Comparison of ENCODE assay signal across 1 cellular context in genomic region chr5:81207009-81207408, GRCh38.
TF ChIP-seq lines count a peak whose summit lies in the region.

No MANE protein-coding gene starts in this region.

TF ChIP-seq in HEK293, 187 proteins besides CTCF, POLR2A, EP300 and RAD21 (continued from another document):
- TF ChIP-seq SCRT1 (tag by site-specific recombination; IDR thresholded peaks at IDR 0.05; ENCODE audit: borderline replicate concordance) (no peak), ZNF133 (tag by site-specific recombination; IDR thresholded peaks at IDR 0.05) (no peak), ZNF843 (tag by site-specific recombination; IDR thresholded peaks at IDR 0.05) (no peak), ZNF391 (tag by site-specific recombination; IDR thresholded peaks at IDR 0.05; ENCODE audit: borderline replicate concordance, low read depth) (no peak), ZNF624 (tag by site-specific recombination; IDR thresholded peaks at IDR 0.05) (no peak), ZFP37 (tag by site-specific recombination; IDR thresholded peaks at IDR 0.05) (no peak)
